ENCODE assay signal across 9 cellular contexts in genomic region chr3:133441867-133442270, GRCh38. TPM values are rescaled to one million over a fixed set of nuclear protein-coding genes. Genes with fewer than 3 reads are reported as not detected.
DNase-seq lines count a peak whose midpoint lies in the region; ATAC-seq and TF ChIP-seq lines count a peak whose summit lies in the region.
"Had no signal": no experiment of that assay in that cellular context is flagged by ENCODE, and none has a peak within 500 bp of the region (broad histone marks: within the 10 kb centered on the region; RNA-seq: fewer than 3 reads in every experiment).

No MANE protein-coding gene starts in this region.

- no peak for TF ChIP-seq EP300 in SK-N-SH (IDR thresholded peaks at IDR 0.05; ENCODE audit: borderline replicate concordance in 1 of 2, low read depth in 1 of 2, low read length in 1 of 2)

- no peaks in the 10 kb centered on the region for H3K9me2 ChIP-seq in SK-N-SH

- no peak for TF ChIP-seq CTCF in SK-N-SH (IDR thresholded peaks at IDR 0.05)
- no peak for TF ChIP-seq CTCF in neural progenitor cell (IDR thresholded peaks at IDR 0.05)
- TF ChIP-seq CTCF in brain microvascular endothelial cell (IDR thresholded peaks at IDR 0.05; ENCODE audit: low read depth, low read length, missing control alignments): no peak
- no peak for TF ChIP-seq CTCF in right atrium auricular region (IDR thresholded peaks at IDR 0.05)

- peaks cover 9% of the 10 kb centered on the region for H3K9me3 Mint-ChIP-seq in neural progenitor cell

- no peaks in the 10 kb centered on the region for H3F3A ChIP-seq in SK-N-SH (replicated peaks; ENCODE audit: insufficient read depth)
- H3F3A ChIP-seq in neural progenitor cell (ENCODE audit: low read depth): no peaks in the 10 kb centered on the region

- POLR2A ChIA-PET in SK-N-SH (lab: Yijun Ruan, JAX): no interaction called here

- CTCF ChIA-PET in SK-N-SH (lab: Yijun Ruan, JAX): interaction anchor here (0.7 to 1.2 kb wide), 2 partner anchors 26 to 137 kb away, joined by 3 to 4 read pairs; no protein-coding TSS in a partner anchor

- ATAC-seq in HG02798 (IDR thresholded peaks at IDR 0.05; ENCODE audit: poor library complexity, unreplicated experiment): peak; percentile 75
- ATAC-seq: A549 had no signal

- H3K79me2 ChIP-seq in SK-N-SH (ENCODE audit: insufficient read depth): no peaks in the 10 kb centered on the region
- H3K79me2 ChIP-seq in neural progenitor cell (ENCODE audit: low read depth): no peaks in the 10 kb centered on the region

- peaks cover 2% of the 10 kb centered on the region for H3K27me3 Mint-ChIP-seq in neural progenitor cell (ENCODE audit: insufficient read depth, low read depth)

- no peak for TF ChIP-seq RAD21 in SK-N-SH (IDR thresholded peaks at IDR 0.05; ENCODE audit: low read length)

- H2AFZ ChIP-seq in SK-N-SH (ENCODE audit: low read depth) (no peak overlapping the region), neural progenitor cell (replicated peaks) (no peak overlapping the region)

- peak overlapping the region; percentile 10; the same call in 1 of the 2 replicates for H3K4me2 ChIP-seq in SK-N-SH
- H3K4me2 ChIP-seq in neural progenitor cell: no peak overlapping the region
- H3K4me2 ChIP-seq: A549 had no signal

- H3K27me3 ChIP-seq in SK-N-SH (ENCODE audit: insufficient read depth) (no peaks in the 10 kb centered on the region), neural progenitor cell (no peaks in the 10 kb centered on the region), brain microvascular endothelial cell (replicated peaks) (no peaks in the 10 kb centered on the region), right atrium auricular region (no peaks in the 10 kb centered on the region)

- H4K20me1 ChIP-seq in SK-N-SH (ENCODE audit: insufficient read depth) (no peaks in the 10 kb centered on the region), neural progenitor cell (ENCODE audit: low read depth) (no peaks in the 10 kb centered on the region)

- H3K36me3 Mint-ChIP-seq in neural progenitor cell: peaks cover 1% of the 10 kb centered on the region

- in situ Hi-C loops in brain microvascular endothelial cell (cut with HindIII; ENCODE audit: low pct_ligation_motif_present, low sequenced_read_pairs): no loop called here

- H3K27ac Mint-ChIP-seq in neural progenitor cell: peak overlapping the region; percentile 48

- H3K4me1 Mint-ChIP-seq in neural progenitor cell: peaks cover 10% of the 10 kb centered on the region

- 62% methylated on average over 3 of the region's 3 CpGs for WGBS in SK-N-SH (ENCODE audit: low lambda C conversion rate)

- H3K9me3 ChIP-seq in SK-N-SH (no peaks in the 10 kb centered on the region), neural progenitor cell (ENCODE audit: low read depth) (no peaks in the 10 kb centered on the region), right atrium auricular region (no peaks in the 10 kb centered on the region)
- H3K9me3 ChIP-seq: A549 had no signal

- H3K4me3 ChIP-seq in SK-N-SH (ENCODE audit: low read depth in 2 of 2, low read length in 1 of 2) (no peak overlapping the region), neural progenitor cell (no peak overlapping the region), brain microvascular endothelial cell (ENCODE audit: low read depth, low read length) (no peak overlapping the region), right atrium auricular region (no peak overlapping the region)
- H3K4me3 ChIP-seq: A549 had no signal

- no peaks in the 10 kb centered on the region; a peak in 1 of 4 replicates for H3K4me1 ChIP-seq in SK-N-SH (ENCODE audit: control insufficient read depth in 1 of 2, insufficient read depth in 2 of 2, low read depth in 1 of 2, low read length in 1 of 2)
- no peaks in the 10 kb centered on the region for H3K4me1 ChIP-seq in neural progenitor cell
- no peaks in the 10 kb centered on the region for H3K4me1 ChIP-seq in right atrium auricular region

- DNase-seq in SIG-M5 treated with dmso at 0.1 percent for 504 hours (lab: John Stamatoyannopoulos, UW; ENCODE audit: unreplicated experiment) (peak; percentile 17), SIG-M5 (lab: John Stamatoyannopoulos, UW) (no peak), SK-N-SH (no peak), neural progenitor cell (ENCODE audit: low spot score) (no peak), brain microvascular endothelial cell (no peak), right atrium auricular region (ENCODE audit: low spot score) (no peak), ecto neural progenitor cell (ENCODE audit: low spot score) (no peak)

- H3K36me3 ChIP-seq in SK-N-SH (replicated peaks in 1 of 2; ENCODE audit: control insufficient read depth in 1 of 2, insufficient read depth in 2 of 2, low read length in 1 of 2) (no peaks in the 10 kb centered on the region), neural progenitor cell (no peaks in the 10 kb centered on the region), brain microvascular endothelial cell (replicated peaks) (no peaks in the 10 kb centered on the region), right atrium auricular region (no peaks in the 10 kb centered on the region)

- no peak overlapping the region for H3K27ac ChIP-seq in SK-N-SH (ENCODE audit: low read depth in 2 of 2, low read length in 1 of 2)
- H3K27ac ChIP-seq in neural progenitor cell: no peak overlapping the region
- no peak overlapping the region for H3K27ac ChIP-seq in brain microvascular endothelial cell
- H3K27ac ChIP-seq in right atrium auricular region: no peak overlapping the region
- H3K27ac ChIP-seq: A549 had no signal

- H3K4me3 Mint-ChIP-seq in neural progenitor cell: peak overlapping the region; percentile 11

- no peak overlapping the region for H3K9ac ChIP-seq in SK-N-SH
- H3K9ac ChIP-seq in neural progenitor cell: no peak overlapping the region

TF ChIP-seq in SK-N-SH, 30 proteins besides CTCF, POLR2A, EP300 and RAD21 (continues in another document):
- TF ChIP-seq TEAD4 (IDR thresholded peaks at IDR 0.05; ENCODE audit: borderline replicate concordance, insufficient read depth): no peak
- TF ChIP-seq SMC3 (IDR thresholded peaks at IDR 0.05; ENCODE audit: low read depth, low read length): no peak
- no peak for TF ChIP-seq SIN3A (IDR thresholded peaks at IDR 0.05; ENCODE audit: borderline replicate concordance, low read depth, low read length)
- no peak for TF ChIP-seq GABPA (IDR thresholded peaks at IDR 0.05; ENCODE audit: low read depth)
- TF ChIP-seq RFX5 (IDR thresholded peaks at IDR 0.05; ENCODE audit: low read length): no peak
- TF ChIP-seq RCOR1 (IDR thresholded peaks at IDR 0.05; ENCODE audit: low read length): no peak
- TF ChIP-seq, protein P1, sequence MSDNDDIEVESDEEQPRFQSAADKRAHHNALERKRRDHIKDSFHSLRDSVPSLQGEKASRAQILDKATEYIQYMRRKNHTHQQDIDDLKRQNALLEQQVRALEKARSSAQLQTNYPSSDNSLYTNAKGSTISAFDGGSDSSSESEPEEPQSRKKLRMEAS (IDR thresholded peaks at IDR 0.05; ENCODE audit: low read depth): no peak
- no peak for TF ChIP-seq EZH2phosphoT487 (IDR thresholded peaks at IDR 0.05; ENCODE audit: borderline replicate concordance, low read depth)
- TF ChIP-seq, protein P2, sequence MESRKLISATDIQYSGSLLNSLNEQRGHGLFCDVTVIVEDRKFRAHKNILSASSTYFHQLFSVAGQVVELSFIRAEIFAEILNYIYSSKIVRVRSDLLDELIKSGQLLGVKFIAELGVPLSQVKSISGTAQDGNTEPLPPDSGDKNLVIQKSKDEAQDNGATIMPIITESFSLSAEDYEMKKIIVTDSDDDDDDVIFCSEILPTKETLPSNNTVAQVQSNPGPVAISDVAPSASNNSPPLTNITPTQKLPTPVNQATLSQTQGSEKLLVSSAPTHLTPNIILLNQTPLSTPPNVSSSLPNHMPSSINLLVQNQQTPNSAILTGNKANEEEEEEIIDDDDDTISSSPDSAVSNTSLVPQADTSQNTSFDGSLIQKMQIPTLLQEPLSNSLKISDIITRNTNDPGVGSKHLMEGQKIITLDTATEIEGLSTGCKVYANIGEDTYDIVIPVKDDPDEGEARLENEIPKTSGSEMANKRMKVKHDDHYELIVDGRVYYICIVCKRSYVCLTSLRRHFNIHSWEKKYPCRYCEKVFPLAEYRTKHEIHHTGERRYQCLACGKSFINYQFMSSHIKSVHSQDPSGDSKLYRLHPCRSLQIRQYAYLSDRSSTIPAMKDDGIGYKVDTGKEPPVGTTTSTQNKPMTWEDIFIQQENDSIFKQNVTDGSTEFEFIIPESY (IDR thresholded peaks at IDR 0.05; ENCODE audit: borderline replicate concordance, low read depth): no peak
- no peak for TF ChIP-seq TCF12 (IDR thresholded peaks at IDR 0.05)
- TF ChIP-seq MEF2A (IDR thresholded peaks at IDR 0.05; ENCODE audit: borderline replicate concordance, low read depth): no peak
- no peak for TF ChIP-seq FOXM1 (IDR thresholded peaks at IDR 0.05; ENCODE audit: low read depth)
- no peak for TF ChIP-seq NFIC (IDR thresholded peaks at IDR 0.05; ENCODE audit: borderline replicate concordance)
- TF ChIP-seq YY1 (IDR thresholded peaks at IDR 0.05; ENCODE audit: low read depth): no peak

RNA-seq across cellular contexts. Expression of gene BFSP2, which starts 42.0 kb away (rescaled TPM):
- not detected in 2 replicates for polyA plus RNA-seq in SK-N-SH (2012; rRNA removed)
- not detected in 2 replicates for polyA plus RNA-seq in SK-N-SH (2012; cell fraction: cytosol; rRNA removed)
- not detected in 2 replicates for polyA plus RNA-seq in SK-N-SH (2012; cell fraction: nucleus; rRNA removed)
- total RNA-seq in neural progenitor cell (ENCODE audit: low replicate concordance) (not detected in 2 replicates), right atrium auricular region (not detected)
